ENCODE assay signal across 9 cellular contexts in the genomic region with DNA sequence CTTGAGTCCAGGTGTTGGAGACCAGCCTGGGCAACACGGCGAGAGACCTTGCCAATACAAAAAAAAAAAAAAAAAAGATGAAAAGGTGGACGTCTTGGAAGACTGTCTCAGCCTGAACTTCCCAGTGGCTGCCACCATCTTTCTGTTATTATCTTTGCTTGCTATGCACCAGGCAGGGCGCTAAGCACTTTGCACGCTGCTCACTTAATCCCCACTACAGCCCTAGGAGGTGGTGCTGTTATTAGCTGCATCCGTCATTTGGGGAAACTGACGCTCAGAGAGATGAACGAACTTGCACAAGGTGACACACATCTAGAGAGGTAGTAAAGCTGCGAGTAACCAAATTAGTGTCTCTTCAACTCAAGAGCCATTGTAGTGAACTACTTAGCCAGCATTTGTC. TPM values are rescaled to one million over a fixed set of nuclear protein-coding genes. Genes with fewer than 3 reads are reported as not detected.
DNase-seq lines count a peak whose midpoint lies in the region; ATAC-seq and TF ChIP-seq lines count a peak whose summit lies in the region.
"Had no signal": no experiment of that assay in that cellular context is flagged by ENCODE, and none has a peak within 500 bp of the region (broad histone marks: within the 10 kb centered on the region; RNA-seq: fewer than 3 reads in every experiment).

No MANE protein-coding gene starts in this region.

- no peak overlapping the region for H3K9ac ChIP-seq in HCT116 (ENCODE audit: low read length)
- H3K9ac ChIP-seq in fibroblast of lung (ENCODE audit: insufficient read depth, low read length): no peak overlapping the region

- DNase-seq in HCT116 (ENCODE audit: low read depth, low spot score) (no peak), T-helper 17 cell (no peak), fibroblast of lung (ENCODE audit: low read depth in 2 of 2) (no peak), skeletal muscle cell (ENCODE audit: low read depth) (no peak), NCI-H2171 treated with DMSO at 0.1 percent for 48 hours (lab: John Stamatoyannopoulos, UW) (no peak), NCI-H2107 (lab: John Stamatoyannopoulos, UW) (no peak)
- DNase-seq: SIG-M5 had no signal

- H3K36me3 Mint-ChIP-seq in T-helper 17 cell (ENCODE audit: low read depth): peaks cover 5% of the 10 kb centered on the region

- ATAC-seq in HCT116: no peak
- ATAC-seq in T-helper 17 cell: no peak
- no peak for ATAC-seq in HG03342 (IDR thresholded peaks at IDR 0.05; ENCODE audit: unreplicated experiment)
- ATAC-seq in GM19395 (IDR thresholded peaks at IDR 0.05; ENCODE audit: unreplicated experiment): no peak

- TF ChIP-seq POLR2A in HCT116 (IDR thresholded peaks at IDR 0.05; ENCODE audit: borderline replicate concordance, extremely low read depth, insufficient read depth, insufficient read length): no peak

- no peak for TF ChIP-seq CTCF in HCT116 (IDR thresholded peaks at IDR 0.05 in 2 of 3, conservative IDR thresholded peaks at IDR 0.05 in 1 of 3; ENCODE audit: borderline replicate concordance in 1 of 3, insufficient read depth in 1 of 3, low read depth in 2 of 3, low read length in 2 of 3)
- TF ChIP-seq CTCF in fibroblast of lung (conservative IDR thresholded peaks at IDR 0.05 in 1 of 2, IDR thresholded peaks at IDR 0.05 in 1 of 2; ENCODE audit: low read depth in 1 of 2, low read length in 2 of 2): no peak

- H4K20me1 ChIP-seq in HCT116 (ENCODE audit: insufficient read depth): no peaks in the 10 kb centered on the region
- no peaks in the 10 kb centered on the region for H4K20me1 ChIP-seq in fibroblast of lung (ENCODE audit: control insufficient read depth, extremely low read depth, insufficient read depth, low read length)

- H3K9me2 ChIP-seq in HCT116 (ENCODE audit: insufficient read depth): no peaks in the 10 kb centered on the region

- H3K4me3 ChIP-seq in HCT116 (replicated peaks in 1 of 2; ENCODE audit: low read depth in 1 of 2, low read length in 2 of 2): peak overlapping the region; percentile 93 to 97
- H3K4me3 ChIP-seq in fibroblast of lung (replicated peaks in 1 of 4; ENCODE audit: control extremely low read depth in 1 of 4, insufficient read depth in 1 of 4, low read depth in 3 of 4, low read length in 4 of 4): peak overlapping the region; percentile 66 to 90 (median 76)
- peak overlapping the region; percentile 69 for H3K4me3 ChIP-seq in skeletal muscle cell (ENCODE audit: low read depth, low read length)

- H3K4me2 ChIP-seq in HCT116 (ENCODE audit: low read length) (peak overlapping the region; percentile 94), fibroblast of lung (ENCODE audit: extremely low read depth, insufficient read depth, low read length) (peak overlapping the region; percentile 59)

- peaks cover 8% of the 10 kb centered on the region for H3K79me2 ChIP-seq in HCT116 (ENCODE audit: insufficient read depth, low read length)
- H3K79me2 ChIP-seq in fibroblast of lung (ENCODE audit: control insufficient read depth, insufficient read depth, low read length): peaks cover 6% of the 10 kb centered on the region

- H2AFZ ChIP-seq in HCT116 (ENCODE audit: low read depth, low read length, poor library complexity, severe bottlenecking): peak overlapping the region; percentile 31
- peak overlapping the region; percentile 44 for H2AFZ ChIP-seq in fibroblast of lung (ENCODE audit: low read length)

- no peak overlapping the region for H3K27ac Mint-ChIP-seq in T-helper 17 cell

- peaks cover 17% of the 10 kb centered on the region for H3K4me1 Mint-ChIP-seq in T-helper 17 cell

- H3K4me3 Mint-ChIP-seq in T-helper 17 cell: peak overlapping the region; percentile 93

- TF ChIP-seq RAD21 in HCT116 (IDR thresholded peaks at IDR 0.05; ENCODE audit: low read depth): no peak

- no peaks in the 10 kb centered on the region for H3K27me3 Mint-ChIP-seq in T-helper 17 cell

- no peak overlapping the region for H3K27ac ChIP-seq in HCT116 (ENCODE audit: low read depth, low read length)
- no peak overlapping the region for H3K27ac ChIP-seq in fibroblast of lung (ENCODE audit: insufficient read depth, low read length)

- peaks cover 10 to 23% of the 10 kb centered on the region in 2 experiments; a peak in 3 of 4 replicates for H3K4me1 ChIP-seq in HCT116 (ENCODE audit: control insufficient read depth in 1 of 2, insufficient read depth in 2 of 2, low read length in 2 of 2)
- peaks cover 8% of the 10 kb centered on the region for H3K4me1 ChIP-seq in fibroblast of lung (ENCODE audit: control insufficient read depth, extremely low read depth, insufficient read depth, low read length)

- POLR2A ChIA-PET in HCT116 (lab: Charles Lee): no interaction called here

- no peaks in the 10 kb centered on the region for H3K9me3 ChIP-seq in HCT116 (ENCODE audit: control insufficient read depth in 1 of 2, insufficient read depth in 1 of 2, low read depth in 1 of 2, low read length in 2 of 2)
- H3K9me3 ChIP-seq in T-helper 17 cell (ENCODE audit: control insufficient read depth, low read length, poor library complexity, severe bottlenecking): no peaks in the 10 kb centered on the region
- no peaks in the 10 kb centered on the region for H3K9me3 ChIP-seq in fibroblast of lung (ENCODE audit: control insufficient read depth, insufficient read depth, low read depth, low read length)

- intact Hi-C loops in HCT116 (cut with micrococcal nuclease): loop anchor here (5.0 kb wide), 1 partner anchor 232 kb away; no protein-coding TSS in a partner anchor

- BruUV-seq in HCT116 (replicated peaks; lab: Mats Ljungman, UMichigan): no TSS peak

- H3K36me3 ChIP-seq in HCT116 (ENCODE audit: control insufficient read depth in 1 of 2, insufficient read depth in 2 of 2, low read length in 2 of 2) (no peaks in the 10 kb centered on the region), fibroblast of lung (ENCODE audit: control insufficient read depth, insufficient read depth, low read length) (no peaks in the 10 kb centered on the region)

- CTCF ChIA-PET in HCT116 (lab: Charles Lee): no interaction called here

- H3K27me3 ChIP-seq in HCT116 (ENCODE audit: insufficient read depth, low read length) (no peaks in the 10 kb centered on the region), fibroblast of lung (ENCODE audit: control insufficient read depth, insufficient read depth, low read length) (no peaks in the 10 kb centered on the region)

- RAD21 ChIA-PET in HCT116 (lab: Charles Lee; ENCODE audit: low non-redundant PET in 1 of 2, low total read pairs in 2 of 2, uncharacterized antibody in 2 of 2, unreplicated experiment in 2 of 2): no interaction called here

TF ChIP-seq in HCT116, 20 proteins besides CTCF, POLR2A, EP300 and RAD21 (continues in another document):
- TF ChIP-seq CBX3 (IDR thresholded peaks at IDR 0.05; ENCODE audit: low read depth): no peak
- TF ChIP-seq ZFX (IDR thresholded peaks at IDR 0.05): no peak
- TF ChIP-seq ELF1 (IDR thresholded peaks at IDR 0.05; ENCODE audit: borderline replicate concordance, low read depth): no peak
- TF ChIP-seq, protein P1, sequence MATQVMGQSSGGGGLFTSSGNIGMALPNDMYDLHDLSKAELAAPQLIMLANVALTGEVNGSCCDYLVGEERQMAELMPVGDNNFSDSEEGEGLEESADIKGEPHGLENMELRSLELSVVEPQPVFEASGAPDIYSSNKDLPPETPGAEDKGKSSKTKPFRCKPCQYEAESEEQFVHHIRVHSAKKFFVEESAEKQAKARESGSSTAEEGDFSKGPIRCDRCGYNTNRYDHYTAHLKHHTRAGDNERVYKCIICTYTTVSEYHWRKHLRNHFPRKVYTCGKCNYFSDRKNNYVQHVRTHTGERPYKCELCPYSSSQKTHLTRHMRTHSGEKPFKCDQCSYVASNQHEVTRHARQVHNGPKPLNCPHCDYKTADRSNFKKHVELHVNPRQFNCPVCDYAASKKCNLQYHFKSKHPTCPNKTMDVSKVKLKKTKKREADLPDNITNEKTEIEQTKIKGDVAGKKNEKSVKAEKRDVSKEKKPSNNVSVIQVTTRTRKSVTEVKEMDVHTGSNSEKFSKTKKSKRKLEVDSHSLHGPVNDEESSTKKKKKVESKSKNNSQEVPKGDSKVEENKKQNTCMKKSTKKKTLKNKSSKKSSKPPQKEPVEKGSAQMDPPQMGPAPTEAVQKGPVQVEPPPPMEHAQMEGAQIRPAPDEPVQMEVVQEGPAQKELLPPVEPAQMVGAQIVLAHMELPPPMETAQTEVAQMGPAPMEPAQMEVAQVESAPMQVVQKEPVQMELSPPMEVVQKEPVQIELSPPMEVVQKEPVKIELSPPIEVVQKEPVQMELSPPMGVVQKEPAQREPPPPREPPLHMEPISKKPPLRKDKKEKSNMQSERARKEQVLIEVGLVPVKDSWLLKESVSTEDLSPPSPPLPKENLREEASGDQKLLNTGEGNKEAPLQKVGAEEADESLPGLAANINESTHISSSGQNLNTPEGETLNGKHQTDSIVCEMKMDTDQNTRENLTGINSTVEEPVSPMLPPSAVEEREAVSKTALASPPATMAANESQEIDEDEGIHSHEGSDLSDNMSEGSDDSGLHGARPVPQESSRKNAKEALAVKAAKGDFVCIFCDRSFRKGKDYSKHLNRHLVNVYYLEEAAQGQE (IDR thresholded peaks at IDR 0.05; ENCODE audit: low read depth): no peak
- TF ChIP-seq SIN3A (IDR thresholded peaks at IDR 0.05; ENCODE audit: low read depth): no peak
- TF ChIP-seq, protein P2, sequence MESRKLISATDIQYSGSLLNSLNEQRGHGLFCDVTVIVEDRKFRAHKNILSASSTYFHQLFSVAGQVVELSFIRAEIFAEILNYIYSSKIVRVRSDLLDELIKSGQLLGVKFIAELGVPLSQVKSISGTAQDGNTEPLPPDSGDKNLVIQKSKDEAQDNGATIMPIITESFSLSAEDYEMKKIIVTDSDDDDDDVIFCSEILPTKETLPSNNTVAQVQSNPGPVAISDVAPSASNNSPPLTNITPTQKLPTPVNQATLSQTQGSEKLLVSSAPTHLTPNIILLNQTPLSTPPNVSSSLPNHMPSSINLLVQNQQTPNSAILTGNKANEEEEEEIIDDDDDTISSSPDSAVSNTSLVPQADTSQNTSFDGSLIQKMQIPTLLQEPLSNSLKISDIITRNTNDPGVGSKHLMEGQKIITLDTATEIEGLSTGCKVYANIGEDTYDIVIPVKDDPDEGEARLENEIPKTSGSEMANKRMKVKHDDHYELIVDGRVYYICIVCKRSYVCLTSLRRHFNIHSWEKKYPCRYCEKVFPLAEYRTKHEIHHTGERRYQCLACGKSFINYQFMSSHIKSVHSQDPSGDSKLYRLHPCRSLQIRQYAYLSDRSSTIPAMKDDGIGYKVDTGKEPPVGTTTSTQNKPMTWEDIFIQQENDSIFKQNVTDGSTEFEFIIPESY (IDR thresholded peaks at IDR 0.05; ENCODE audit: extremely low read depth, insufficient replicate concordance, low read length): no peak
- TF ChIP-seq EZH2 (IDR thresholded peaks at IDR 0.05): no peak
- no peak for TF ChIP-seq ZNF274 (IDR thresholded peaks at IDR 0.05; ENCODE audit: low read depth, low read length)
- TF ChIP-seq EZH2phosphoT487 (IDR thresholded peaks at IDR 0.05; ENCODE audit: borderline replicate concordance): no peak
- no peak for TF ChIP-seq FOSL1 (IDR thresholded peaks at IDR 0.05; ENCODE audit: low read depth)

RNA-seq across cellular contexts. Expression of a gene that starts 0.7 kb away (rescaled TPM):
- total RNA-seq in HCT116 (2021; ENCODE audit: unreplicated experiment) (8.1 TPM), T-helper 17 cell (10 to 100 TPM in 1 of 2 donors, 1 to 10 TPM in 1; 8.7 to 10.1 TPM), fibroblast of lung (5.6 and 7.4 TPM in 2 replicates)
- 4.8 and 6.0 TPM in 2 replicates for polyA plus RNA-seq in HCT116 (2012)
- polyA plus RNA-seq in fibroblast of lung: 19.8 and 21.1 TPM in 2 replicates
- 12.5 and 16.0 TPM in 2 replicates for polyA plus RNA-seq in fibroblast of lung (2012)
- 3.3 and 9.1 TPM in 2 replicates for polyA minus RNA-seq in fibroblast of lung (ENCODE audit: low replicate concordance)
